In genomic region chr17:67824735-67825626, GRCh38 we compare ENCODE assay signal across 8 cellular contexts. TPM values are rescaled to one million over a fixed set of nuclear protein-coding genes. Genes with fewer than 3 reads are reported as not detected.
DNase-seq lines count a peak whose midpoint lies in the region; ATAC-seq and TF ChIP-seq lines count a peak whose summit lies in the region.

A gene with protein sequence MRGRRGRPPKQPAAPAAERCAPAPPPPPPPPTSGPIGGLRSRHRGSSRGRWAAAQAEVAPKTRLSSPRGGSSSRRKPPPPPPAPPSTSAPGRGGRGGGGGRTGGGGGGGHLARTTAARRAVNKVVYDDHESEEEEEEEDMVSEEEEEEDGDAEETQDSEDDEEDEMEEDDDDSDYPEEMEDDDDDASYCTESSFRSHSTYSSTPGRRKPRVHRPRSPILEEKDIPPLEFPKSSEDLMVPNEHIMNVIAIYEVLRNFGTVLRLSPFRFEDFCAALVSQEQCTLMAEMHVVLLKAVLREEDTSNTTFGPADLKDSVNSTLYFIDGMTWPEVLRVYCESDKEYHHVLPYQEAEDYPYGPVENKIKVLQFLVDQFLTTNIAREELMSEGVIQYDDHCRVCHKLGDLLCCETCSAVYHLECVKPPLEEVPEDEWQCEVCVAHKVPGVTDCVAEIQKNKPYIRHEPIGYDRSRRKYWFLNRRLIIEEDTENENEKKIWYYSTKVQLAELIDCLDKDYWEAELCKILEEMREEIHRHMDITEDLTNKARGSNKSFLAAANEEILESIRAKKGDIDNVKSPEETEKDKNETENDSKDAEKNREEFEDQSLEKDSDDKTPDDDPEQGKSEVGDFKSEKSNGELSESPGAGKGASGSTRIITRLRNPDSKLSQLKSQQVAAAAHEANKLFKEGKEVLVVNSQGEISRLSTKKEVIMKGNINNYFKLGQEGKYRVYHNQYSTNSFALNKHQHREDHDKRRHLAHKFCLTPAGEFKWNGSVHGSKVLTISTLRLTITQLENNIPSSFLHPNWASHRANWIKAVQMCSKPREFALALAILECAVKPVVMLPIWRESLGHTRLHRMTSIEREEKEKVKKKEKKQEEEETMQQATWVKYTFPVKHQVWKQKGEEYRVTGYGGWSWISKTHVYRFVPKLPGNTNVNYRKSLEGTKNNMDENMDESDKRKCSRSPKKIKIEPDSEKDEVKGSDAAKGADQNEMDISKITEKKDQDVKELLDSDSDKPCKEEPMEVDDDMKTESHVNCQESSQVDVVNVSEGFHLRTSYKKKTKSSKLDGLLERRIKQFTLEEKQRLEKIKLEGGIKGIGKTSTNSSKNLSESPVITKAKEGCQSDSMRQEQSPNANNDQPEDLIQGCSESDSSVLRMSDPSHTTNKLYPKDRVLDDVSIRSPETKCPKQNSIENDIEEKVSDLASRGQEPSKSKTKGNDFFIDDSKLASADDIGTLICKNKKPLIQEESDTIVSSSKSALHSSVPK (N-terminal part only) (plus strand): TSS chr17:67825503. CDS start chr17:67825725, 222 bp downstream.

- peak within 1 kb of the TSS; percentile 97 for H3K4me3 Mint-ChIP-seq in chondrocyte (ENCODE audit: unreplicated experiment)

- TF ChIP-seq CTCF in chondrocyte (IDR thresholded peaks at IDR 0.05), result peak; percentile 92

- peak within 1 kb of the TSS; percentile 96 for H3K27ac Mint-ChIP-seq in chondrocyte (ENCODE audit: unreplicated experiment)

- no peaks in the 10 kb centered on the region for H3K36me3 Mint-ChIP-seq in chondrocyte (ENCODE audit: low read depth)

- no peaks in the 10 kb centered on the region for H3K27me3 Mint-ChIP-seq in chondrocyte (ENCODE audit: low read depth)

- peaks cover 36% of the 10 kb centered on the region for H3K4me1 Mint-ChIP-seq in chondrocyte (ENCODE audit: low read depth)

- no peaks in the 10 kb centered on the region for H3K9me3 Mint-ChIP-seq in chondrocyte (ENCODE audit: low read depth)

- DNase-seq in AML-193 (lab: John Stamatoyannopoulos, UW) (peak; percentile 89 to 92), NCI-H460 (ENCODE audit: extremely low read depth, low read depth) (peak; percentile 91), chondrocyte (ENCODE audit: low spot score) (no peak), kidney tubule cell (ENCODE audit: low spot score) (peak; percentile 90)
- DNase-seq in activated CD4-positive, alpha-beta T cell treated with anti-CD3 and anti-CD28 coated beads for 1 hour, result peak; percentile 85
- peak; percentile 76 to 84 (median 81) for DNase-seq in stimulated activated CD4-positive, alpha-beta T cell treated with anti-CD3 and anti-CD28 coated beads, Interleukin-1b, Interleukin-23, amount 100 ng/mL, for 24 hours (ENCODE audit: low read depth in 4 of 4, low spot score in 1 of 4)

- ATAC-seq in GM19035 (IDR thresholded peaks at IDR 0.05; ENCODE audit: unreplicated experiment) (peak; percentile 87), HG03354 (IDR thresholded peaks at IDR 0.05; ENCODE audit: poor library complexity, severe bottlenecking, unreplicated experiment) (peak; percentile 86)

RNA-seq across cellular contexts. Expression of the gene that starts here (rescaled TPM):
- total RNA-seq in NCI-H460 (2014; rRNA removed; shearing (Covaris generic)), result 31.7 and 33.6 TPM in 2 replicates
- polyA plus RNA-seq in NCI-H460 (2014; cell fraction: nucleus; rRNA removed), result 10.3 and 27.3 TPM in 2 replicates
- 73.2 to 98.1 TPM (median 75.7 TPM) in 3 replicates for total RNA-seq in chondrocyte
